Comparison of ENCODE assay signal across 21 cellular contexts in genomic region chr7:100449190-100449795, GRCh38. TPM values are rescaled to one million over a fixed set of nuclear protein-coding genes. Genes with fewer than 3 reads are reported as not detected.
DNase-seq lines count a peak whose midpoint lies in the region; ATAC-seq and TF ChIP-seq lines count a peak whose summit lies in the region.
"Had no signal": no experiment of that assay in that cellular context is flagged by ENCODE, and none has a peak within 500 bp of the region (broad histone marks: within the 10 kb centered on the region; RNA-seq: fewer than 3 reads in every experiment).

No MANE protein-coding gene starts in this region.

- H3K27me3 Mint-ChIP-seq in activated CD8-positive, alpha-beta T cell treated with anti-CD3 and anti-CD28 coated beads, Interleukin-2, amount 10 ng/mL, durations not matched to agents 7 days and 5 days (ENCODE audit: low read depth), result no peaks in the 10 kb centered on the region
- H3K27me3 Mint-ChIP-seq in stimulated activated naive B cell treated with anti-CD40 and anti-IgM and Interleukin-4, amounts not matched to agents 10 μg/mL and 1 μg/mL and 100 μg/mL, for 72 hours, result no peaks in the 10 kb centered on the region

- DNase-seq in Right ventricle myocardium inferior (ENCODE audit: missing footprints) (peak; percentile 43), cardiac septum (ENCODE audit: low spot score) (no peak), right lobe of liver (peak in 1 of 3 donors; percentile 56), transverse colon (no peak), HuH-7 (ENCODE audit: low spot score) (no peak), KBM-7 (no peak)
- no peak for DNase-seq in activated CD8-positive, alpha-beta T cell treated with anti-CD3 and anti-CD28 coated beads, Interleukin-2, amount 10 ng/mL, durations not matched to agents 7 days and 5 days
- DNase-seq in stimulated activated naive B cell treated with anti-CD40 and anti-IgM and Interleukin-4, amounts not matched to agents 10 μg/mL and 1 μg/mL and 100 μg/mL, for 72 hours, result no peak
- DNase-seq: activated CD4-positive, alpha-beta T cell treated with anti-CD3 and anti-CD28 coated beads, Interleukin-2, amount 50 U/mL, for 1 hour; activated naive CD4-positive, alpha-beta T cell; colonic mucosa; GF-D8; NCI-H1105 treated with DMSO at 0.1 percent for 48 hours; NCI-H526; SIG-M5; stimulated activated naive CD8-positive, alpha-beta T cell treated with anti-CD3 and anti-CD28 coated beads, Interleukin-15, Interleukin-2, amounts not matched to agents 100 U/mL and 50 U/mL, for 24 hours; upper lobe of left lung had no signal

- CTCF ChIA-PET in activated CD8-positive, alpha-beta T cell treated with anti-CD3 and anti-CD28 coated beads, Interleukin-2, amount 10 ng/mL, durations not matched to agents 7 days and 5 days (lab: Charles Lee), result interaction anchor here (1.2 to 2.1 kb wide), 3 partner anchors 12 to 300 kb away, joined by 3 to 9 read pairs (median 5); partner anchors contain the start of genes LAMTOR4 and PPP1R35

- TF ChIP-seq POLR2A in right lobe of liver (IDR thresholded peaks at IDR 0.05) (no peak), transverse colon (IDR thresholded peaks at IDR 0.05) (no peak)

- POLR2A ChIA-PET in activated CD8-positive, alpha-beta T cell treated with anti-CD3 and anti-CD28 coated beads, Interleukin-2, amount 10 ng/mL, durations not matched to agents 7 days and 5 days (lab: Charles Lee), result interaction anchor here (1.0 to 3.1 kb wide), 3 partner anchors 14 to 139 kb away, joined by 3 to 13 read pairs (median 5); partner anchors contain the start of genes MEPCE and ZCWPW1

- H3K36me3 ChIP-seq in right lobe of liver (no peaks in the 10 kb centered on the region), transverse colon (no peaks in the 10 kb centered on the region)
- H3K36me3 ChIP-seq: colonic mucosa, upper lobe of left lung had no signal

- H3K36me3 Mint-ChIP-seq in activated CD8-positive, alpha-beta T cell treated with anti-CD3 and anti-CD28 coated beads, Interleukin-2, amount 10 ng/mL, durations not matched to agents 7 days and 5 days (ENCODE audit: low read depth), result peaks cover under 1% of the 10 kb centered on the region
- no peaks in the 10 kb centered on the region for H3K36me3 Mint-ChIP-seq in stimulated activated naive B cell treated with anti-CD40 and anti-IgM and Interleukin-4, amounts not matched to agents 10 μg/mL and 1 μg/mL and 100 μg/mL, for 72 hours

- H3K27me3 ChIP-seq in right lobe of liver (no peaks in the 10 kb centered on the region), transverse colon (no peaks in the 10 kb centered on the region)
- H3K27me3 ChIP-seq: colonic mucosa, upper lobe of left lung had no signal

- no peak overlapping the region for H3K4me3 ChIP-seq in right lobe of liver
- H3K4me3 ChIP-seq in transverse colon, result no peak overlapping the region
- H3K4me3 ChIP-seq: mucosa of descending colon had no signal

- H3K27ac Mint-ChIP-seq in activated CD8-positive, alpha-beta T cell treated with anti-CD3 and anti-CD28 coated beads, Interleukin-2, amount 10 ng/mL, durations not matched to agents 7 days and 5 days, result peak overlapping the region; percentile 11
- no peak overlapping the region for H3K27ac Mint-ChIP-seq in stimulated activated naive B cell treated with anti-CD40 and anti-IgM and Interleukin-4, amounts not matched to agents 10 μg/mL and 1 μg/mL and 100 μg/mL, for 72 hours

- H3K27ac ChIP-seq in right lobe of liver (peak overlapping the region; percentile 39 to 96 (median 84)), transverse colon (peak overlapping the region in 3 of 4 donors; percentile 70 to 92 (median 88))
- H3K27ac ChIP-seq: C4-2B had no signal

- H3K4me1 Mint-ChIP-seq in activated CD8-positive, alpha-beta T cell treated with anti-CD3 and anti-CD28 coated beads, Interleukin-2, amount 10 ng/mL, durations not matched to agents 7 days and 5 days (ENCODE audit: low read depth), result peaks cover 30% of the 10 kb centered on the region
- H3K4me1 Mint-ChIP-seq in stimulated activated naive B cell treated with anti-CD40 and anti-IgM and Interleukin-4, amounts not matched to agents 10 μg/mL and 1 μg/mL and 100 μg/mL, for 72 hours, result peaks cover 13 to 20% of the 10 kb centered on the region in 2 donors

- in situ Hi-C loops in transverse colon (cut with MboI; ENCODE audit: low pct_ligation_motif_present in 1 of 4, low pct_unique_long_range_greater_than_20kb in 1 of 4, low sequenced_read_pairs in 3 of 4), result no loop called here
- in situ Hi-C loops in KBM-7 (cut with MboI; ENCODE audit: low pct_unique_long_range_greater_than_20kb, low sequenced_read_pairs), result no loop called here

- TF ChIP-seq CTCF in right lobe of liver (IDR thresholded peaks at IDR 0.05), result no peak
- no peak for TF ChIP-seq CTCF in transverse colon (IDR thresholded peaks at IDR 0.05)

- no peak for TF ChIP-seq EP300 in transverse colon (IDR thresholded peaks at IDR 0.05; ENCODE audit: low read depth)

- H3K9me3 ChIP-seq in right lobe of liver, result no peaks in the 10 kb centered on the region
- no peaks in the 10 kb centered on the region for H3K9me3 ChIP-seq in transverse colon
- H3K9me3 ChIP-seq: colonic mucosa, mucosa of descending colon, upper lobe of left lung had no signal

- 34% methylated on average over 12 of the region's 13 CpGs for WGBS in right lobe of liver (ENCODE audit: insufficient coverage, low coverage, low lambda C conversion rate, missing lambda C conversion rate)
- WGBS in transverse colon (ENCODE audit: low coverage in 1 of 2), 2 donors, result 80 to 87% methylated on average over 1 to 13 of the region's 13 CpGs

- H3K9me3 Mint-ChIP-seq in activated CD8-positive, alpha-beta T cell treated with anti-CD3 and anti-CD28 coated beads, Interleukin-2, amount 10 ng/mL, durations not matched to agents 7 days and 5 days (ENCODE audit: insufficient read depth), result no peaks in the 10 kb centered on the region
- H3K9me3 Mint-ChIP-seq in stimulated activated naive B cell treated with anti-CD40 and anti-IgM and Interleukin-4, amounts not matched to agents 10 μg/mL and 1 μg/mL and 100 μg/mL, for 72 hours, result no peaks in the 10 kb centered on the region

- peaks cover 0 to 18% (median 0%) of the 10 kb centered on the region in 4 donors for H3K4me1 ChIP-seq in right lobe of liver
- peaks cover 0 to 19% (median 7%) of the 10 kb centered on the region in 4 donors for H3K4me1 ChIP-seq in transverse colon
- H3K4me1 ChIP-seq: colonic mucosa had no signal

- intact Hi-C loops in Right ventricle myocardium inferior (cut with DNase I), result no loop called here
- intact Hi-C loops in cardiac septum (cut with DNase I), result no loop called here
- intact Hi-C loops in right lobe of liver (cut with DNase I), result no loop called here
- intact Hi-C loops in transverse colon (cut with DNase I; ENCODE audit: low total_unique reads), result no loop called here

- no peak for ATAC-seq in Right ventricle myocardium inferior
- ATAC-seq in activated CD8-positive, alpha-beta T cell treated with anti-CD3 and anti-CD28 coated beads, Interleukin-2, amount 10 ng/mL, durations not matched to agents 7 days and 5 days, result no peak
- peak; percentile 4 to 55 (median 16) for ATAC-seq in right lobe of liver
- ATAC-seq in stimulated activated naive B cell treated with anti-CD40 and anti-IgM and Interleukin-4, amounts not matched to agents 10 μg/mL and 1 μg/mL and 100 μg/mL, for 72 hours (replicated peaks), result no peak
- ATAC-seq: stimulated activated naive CD8-positive, alpha-beta T cell treated with anti-CD3 and anti-CD28 coated beads, Interleukin-15, Interleukin-2, amounts not matched to agents 100 U/mL and 50 U/mL, for 24 hours had no signal

- no peak overlapping the region for H3K4me3 Mint-ChIP-seq in activated CD8-positive, alpha-beta T cell treated with anti-CD3 and anti-CD28 coated beads, Interleukin-2, amount 10 ng/mL, durations not matched to agents 7 days and 5 days
- H3K4me3 Mint-ChIP-seq in stimulated activated naive B cell treated with anti-CD40 and anti-IgM and Interleukin-4, amounts not matched to agents 10 μg/mL and 1 μg/mL and 100 μg/mL, for 72 hours, result peak overlapping the region in 1 of 2 donors; percentile 29

RNA-seq across cellular contexts. Expression of gene PPP1R35, which starts 13.0 kb away (rescaled TPM):
- total RNA-seq in Right ventricle myocardium inferior (12.4 TPM), cardiac septum (15.7 TPM), right lobe of liver (10 to 100 TPM in 5 of 6 experiments, 1 to 10 TPM in 1; 9.8 to 26.8 (median 13.2) TPM), transverse colon (10 to 100 TPM; 17.1 to 98.4 (median 37.2) TPM)
- 10 to 100 TPM; 84.0 to 90.1 TPM for total RNA-seq in activated CD8-positive, alpha-beta T cell treated with anti-CD3 and anti-CD28 coated beads, Interleukin-2, amount 10 ng/mL, durations not matched to agents 7 days and 5 days

RNA-seq across cellular contexts. Expression of gene SPACDR, which starts 14.8 kb away (rescaled TPM):
- 0.35 TPM for total RNA-seq in Right ventricle myocardium inferior
- total RNA-seq in cardiac septum, result 1.1 TPM
- total RNA-seq in activated CD8-positive, alpha-beta T cell treated with anti-CD3 and anti-CD28 coated beads, Interleukin-2, amount 10 ng/mL, durations not matched to agents 7 days and 5 days, result 1 to 10 TPM; 2.7 to 3.6 TPM
- total RNA-seq in right lobe of liver, result not detected
- not detected for total RNA-seq in transverse colon
- total RNA-seq: kidney epithelial cell, LHCN-M2 had no signal

RNA-seq across cellular contexts. Expression of gene MEPCE, which starts 19.7 kb away (rescaled TPM):
- 24.9 TPM for total RNA-seq in Right ventricle myocardium inferior
- 19.7 TPM for total RNA-seq in cardiac septum
- 10 to 100 TPM; 40.4 to 45.4 TPM for total RNA-seq in activated CD8-positive, alpha-beta T cell treated with anti-CD3 and anti-CD28 coated beads, Interleukin-2, amount 10 ng/mL, durations not matched to agents 7 days and 5 days
- 10 to 100 TPM; 17.1 to 25.1 (median 20.7) TPM for total RNA-seq in right lobe of liver
- total RNA-seq in transverse colon, result 10 to 100 TPM; 25.9 to 41.9 (median 30.5) TPM

RNA-seq across cellular contexts. Expression of gene ZCWPW1, which starts 20.8 kb away (rescaled TPM):
- 4.4 TPM for total RNA-seq in Right ventricle myocardium inferior
- total RNA-seq in cardiac septum, result 3.4 TPM
- total RNA-seq in activated CD8-positive, alpha-beta T cell treated with anti-CD3 and anti-CD28 coated beads, Interleukin-2, amount 10 ng/mL, durations not matched to agents 7 days and 5 days, result 1 to 10 TPM; 2.6 to 2.8 TPM
- total RNA-seq in right lobe of liver, result 1 to 10 TPM in 5 of 6 experiments, under 1 TPM in 1; 0.86 to 5.7 (median 2.7) TPM
- total RNA-seq in transverse colon, result 1 to 10 TPM in 1 of 4 donors, under 1 TPM in 2, not detected in 1; 0.68 to 2.4 (median 0.80) TPM

RNA-seq across cellular contexts. Expression of gene TSC22D4, which starts 29.7 kb away (rescaled TPM):
- total RNA-seq in Right ventricle myocardium inferior (50.3 TPM), cardiac septum (35.0 TPM), right lobe of liver (10 to 100 TPM; 12.5 to 20.5 (median 17.0) TPM), transverse colon (100 to 1,000 TPM in 1 of 4 donors, 10 to 100 TPM in 3; 41.6 to 101 (median 67.6) TPM)
- total RNA-seq in activated CD8-positive, alpha-beta T cell treated with anti-CD3 and anti-CD28 coated beads, Interleukin-2, amount 10 ng/mL, durations not matched to agents 7 days and 5 days, result 100 to 1,000 TPM; 129 to 132 TPM

Comparison
In these comparisons a context has a peak if more than half of its experiments do, and no peak if none do; other contexts are left out.
1. ATAC-seq: peak in right lobe of liver (4 of 4); none in Right ventricle myocardium inferior (single experiment), activated CD8-positive, alpha-beta T cell treated with anti-CD3 and anti-CD28 coated beads, Interleukin-2, amount 10 ng/mL, durations not matched to agents 7 days and 5 days (single experiment) and stimulated activated naive B cell treated with anti-CD40 and anti-IgM and Interleukin-4, amounts not matched to agents 10 μg/mL and 1 μg/mL and 100 μg/mL, for 72 hours (0 of 2).